In the genomic region with DNA sequence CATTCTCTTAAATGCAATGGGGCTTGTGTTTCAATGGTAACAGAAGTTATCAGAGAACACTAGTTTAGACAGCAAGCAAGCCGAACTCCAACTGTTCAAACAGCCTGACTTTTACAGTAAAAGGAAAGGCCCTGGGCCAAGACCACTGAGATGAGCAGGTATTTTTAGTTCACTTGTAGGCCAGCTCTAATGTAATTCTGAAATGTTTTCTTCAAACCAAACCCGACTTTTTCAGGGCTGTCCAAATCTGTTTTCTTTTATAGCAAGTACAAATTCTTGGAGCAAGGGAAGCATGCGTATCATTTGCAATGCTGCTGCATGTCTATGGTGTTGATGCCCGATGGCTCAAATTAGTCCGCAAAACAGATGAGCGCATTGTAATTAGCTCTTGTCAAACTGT, we compare ENCODE assay signal across 27 cellular contexts.
"Had no signal": no experiment of that assay in that cellular context is flagged by ENCODE, and none has a peak within 500 bp of the region (broad histone marks: within the 10 kb centered on the region; RNA-seq: fewer than 3 reads in every experiment).

No MANE protein-coding gene starts in this region.

- ATAC-seq: activated CD4-positive, alpha-beta T cell treated with anti-CD3 and anti-CD28 coated beads for 36 hours; activated CD8-positive, alpha-beta memory T cell treated with anti-CD3 and anti-CD28 coated beads, Interleukin-2, amount 10 ng/mL, durations not matched to agents 7 days and 5 days; activated CD8-positive, alpha-beta T cell treated with anti-CD3 and anti-CD28 coated beads, Interleukin-2, amount 10 ng/mL, durations not matched to agents 7 days and 5 days; activated naive CD8-positive, alpha-beta T cell treated with anti-CD3 and anti-CD28 coated beads, Interleukin-2, amount 50 U/mL, for 24 hours; body of pancreas; esophagus mucosa; gastrocnemius medialis; heart left ventricle; T-helper 17 cell had no signal

- DNase-seq: activated CD4-positive, alpha-beta memory T cell treated with anti-CD3 and anti-CD28 coated beads for 36 hours; activated CD4-positive, alpha-beta T cell treated with anti-CD3 and anti-CD28 coated beads for 36 hours; activated CD4-positive, alpha-beta T cell treated with anti-CD3 and anti-CD28 coated beads, Interleukin-2, amount 10 ng/mL, durations not matched to agents 24 days and 14 days; activated CD4-positive, CD25-positive, alpha-beta regulatory T cell; activated CD4-positive, CD25-positive, alpha-beta regulatory T cell treated with anti-CD3 and anti-CD28 coated beads, Interleukin-2, amount 50 U/mL, for 72 hours; activated CD8-positive, alpha-beta memory T cell treated with anti-CD3 and anti-CD28 coated beads, Interleukin-2, amount 10 ng/mL, durations not matched to agents 7 days and 5 days; activated CD8-positive, alpha-beta memory T cell treated with anti-CD3 and anti-CD28 coated beads, Interleukin-2, amount 50 U/mL, for 4 hours; activated CD8-positive, alpha-beta T cell treated with anti-CD3 and anti-CD28 coated beads, Interleukin-2, amount 10 ng/mL, durations not matched to agents 7 days and 5 days; activated effector memory CD4-positive, alpha-beta T cell treated with anti-CD3 and anti-CD28 coated beads, Interleukin-2, amount 50 U/mL, for 16 hours; activated naive CD4-positive, alpha-beta T cell treated with anti-CD3 and anti-CD28 coated beads for 36 hours; activated naive CD8-positive, alpha-beta T cell treated with anti-CD3 and anti-CD28 coated beads for 36 hours; activated naive CD8-positive, alpha-beta T cell treated with anti-CD3 and anti-CD28 coated beads, Interleukin-2, amount 50 U/mL, for 24 hours; activated T-cell treated with anti-CD3 and anti-CD28 coated beads, Interleukin-2, amount 50 U/mL, for 1 hour; activated T-cell treated with anti-CD3 and anti-CD28 coated beads, Interleukin-2, amount 50 U/mL, for 48 hours; adrenal gland; amygdala; aorta; body of pancreas; effector memory CD4-positive, alpha-beta T cell; endodermal cell; foreskin fibroblast; gastrocnemius medialis; glutamatergic neuron; heart left ventricle; T-helper 17 cell; T1000 had no signal
